ENCODE assay signal across 9 cellular contexts in genomic region chr2:13056259-13056843, GRCh38.
A peak's percentile ranks its signal among the peaks of the same experiment; 100 is the strongest.
DNase-seq lines count a peak whose midpoint lies in the region; ATAC-seq and TF ChIP-seq lines count a peak whose summit lies in the region.
"Had no signal": no experiment of that assay in that cellular context is flagged by ENCODE, and none has a peak within 500 bp of the region (broad histone marks: within the 10 kb centered on the region; RNA-seq: fewer than 3 reads in every experiment).

No MANE protein-coding gene starts in this region.

- H4K5ac ChIP-seq in mesendoderm (ENCODE audit: low read length) = no peak overlapping the region

- no peak overlapping the region for H4K8ac ChIP-seq in mesendoderm (ENCODE audit: low read depth, low read length)

- H3K9me2 ChIP-seq in MM.1S (replicated peaks; ENCODE audit: insufficient read depth, low read length) = no peaks in the 10 kb centered on the region

- no peak overlapping the region for H3K18ac ChIP-seq in mesendoderm (ENCODE audit: low read length)

- ATAC-seq in DND-41 (ENCODE audit: insufficient read depth, low read depth) = 0 out of 3 replicates have a peak, but pooled peaks have one; percentile 22
- ATAC-seq in HG02870 (IDR thresholded peaks at IDR 0.05; ENCODE audit: unreplicated experiment) = no peak

- H3K23ac ChIP-seq in mesendoderm (ENCODE audit: low read length) = no peak overlapping the region

- no peak overlapping the region for H2BK15ac ChIP-seq in mesendoderm (replicated peaks; ENCODE audit: low read depth)

- no peak overlapping the region for H3K4ac ChIP-seq in mesendoderm (ENCODE audit: low read depth, low read length)

- H3K9me3 ChIP-seq in DND-41 (ENCODE audit: insufficient read depth, low read length, severe bottlenecking) = no peaks in the 10 kb centered on the region
- H3K9me3 ChIP-seq in MM.1S (replicated peaks; ENCODE audit: insufficient read depth, low read length) = no peaks in the 10 kb centered on the region

- no peak for DNase-seq in DND-41
- peak; percentile 24 for DNase-seq in MM.1S
- peak; percentile 41 for DNase-seq in astrocyte of the hippocampus (ENCODE audit: low read depth, low spot score)
- DNase-seq in mesendoderm = peak; percentile 11
- DNase-seq in NCI-H187 treated with DMSO at 0.1 percent for 48 hours (lab: John Stamatoyannopoulos, UW) = no peak
- DNase-seq in posterior cingulate gyrus = no peak
- no peak for DNase-seq in activated T-cell treated with anti-CD3 and anti-CD28 coated beads, Interleukin-2, amount 50 U/mL, for 48 hours
- DNase-seq: stimulated activated CD4-positive, alpha-beta T cell treated with anti-CD3 and anti-CD28 coated beads, Interleukin-15, amount 100 ng/mL, for 24 hours had no signal

- H2AFZ ChIP-seq in DND-41 (ENCODE audit: low read depth, low read length) = no peak overlapping the region
- H2AFZ ChIP-seq in MM.1S (ENCODE audit: low read length) = no peak overlapping the region

- H2BK5ac ChIP-seq in mesendoderm (ENCODE audit: low read length) = no peak overlapping the region

- no CpG with 5 or more reads among the region's 3 CpGs for WGBS in mesendoderm (ENCODE audit: extremely low coverage, insufficient coverage, low lambda C conversion rate)

- intact Hi-C loops in posterior cingulate gyrus (cut with DNase I) = no loop called here

- H2AK5ac ChIP-seq in mesendoderm (ENCODE audit: low read length) = no peak overlapping the region

- H3K79me2 ChIP-seq in DND-41 (ENCODE audit: insufficient read depth, low read length) = no peaks in the 10 kb centered on the region
- no peaks in the 10 kb centered on the region for H3K79me2 ChIP-seq in MM.1S (ENCODE audit: low read length)
- H3K79me2 ChIP-seq in mesendoderm (ENCODE audit: control insufficient read depth, insufficient read depth, low read length) = no peaks in the 10 kb centered on the region

- H3K36me3 ChIP-seq in DND-41 (ENCODE audit: insufficient read depth, low read length) (no peaks in the 10 kb centered on the region), MM.1S (replicated peaks; ENCODE audit: insufficient read depth, low read length) (no peaks in the 10 kb centered on the region), mesendoderm (ENCODE audit: control insufficient read depth, insufficient read depth, low read length) (no peaks in the 10 kb centered on the region)

- H3K79me1 ChIP-seq in mesendoderm (ENCODE audit: low read length) = no peaks in the 10 kb centered on the region

- peak; percentile 58 for TF ChIP-seq CTCF in DND-41 (IDR thresholded peaks at IDR 0.05; ENCODE audit: borderline replicate concordance, extremely low read depth, low read length, poor library complexity, severe bottlenecking)
- TF ChIP-seq CTCF in MM.1S (IDR thresholded peaks at IDR 0.05; ENCODE audit: low read length) = peak; percentile 51

- H3F3A ChIP-seq in MM.1S (ENCODE audit: insufficient read depth, low read length) = no peaks in the 10 kb centered on the region

- H3K4me2 ChIP-seq in DND-41 (ENCODE audit: insufficient read depth, low read length) = no peak overlapping the region
- H3K4me2 ChIP-seq in MM.1S (ENCODE audit: low read depth, low read length) = no peak overlapping the region
- no peak overlapping the region for H3K4me2 ChIP-seq in mesendoderm (ENCODE audit: low read length)

- H4K20me1 ChIP-seq in DND-41 (ENCODE audit: insufficient read depth, low read length) = no peaks in the 10 kb centered on the region
- H4K20me1 ChIP-seq in MM.1S (ENCODE audit: insufficient read depth, low read length) = no peaks in the 10 kb centered on the region

- H2BK120ac ChIP-seq in mesendoderm (ENCODE audit: low read depth, low read length) = no peak overlapping the region

- H3K27me3 ChIP-seq in DND-41 (ENCODE audit: insufficient read depth, low read length, poor library complexity) = no peaks in the 10 kb centered on the region
- no peaks in the 10 kb centered on the region for H3K27me3 ChIP-seq in MM.1S (replicated peaks; ENCODE audit: insufficient read depth, low read length)
- no peaks in the 10 kb centered on the region for H3K27me3 ChIP-seq in mesendoderm (ENCODE audit: insufficient read depth, low read length, poor library complexity)

- H3K4me3 ChIP-seq in DND-41 (ENCODE audit: low read depth in 1 of 2, low read length in 2 of 2) = no peak overlapping the region
- H3K4me3 ChIP-seq in MM.1S (ENCODE audit: low read length) = no peak overlapping the region
- H3K4me3 ChIP-seq in mesendoderm (ENCODE audit: low read length) = no peak overlapping the region

- no peak overlapping the region for H3K9ac ChIP-seq in DND-41 (ENCODE audit: low read depth, low read length)
- no peak overlapping the region for H3K9ac ChIP-seq in MM.1S (ENCODE audit: low read length)
- H3K9ac ChIP-seq in mesendoderm (ENCODE audit: low read length) = no peak overlapping the region

- no peak overlapping the region for H3K27ac ChIP-seq in DND-41 (ENCODE audit: low read length)
- H3K27ac ChIP-seq in MM.1S (ENCODE audit: low read length) = no peak overlapping the region
- H3K27ac ChIP-seq in mesendoderm (ENCODE audit: low read depth, low read length) = no peak overlapping the region

- H3K56ac ChIP-seq in mesendoderm (ENCODE audit: low read length) = no peak overlapping the region

- no peaks in the 10 kb centered on the region for H3K4me1 ChIP-seq in DND-41 (ENCODE audit: insufficient read depth, low read length)
- no peaks in the 10 kb centered on the region for H3K4me1 ChIP-seq in MM.1S (ENCODE audit: low read length)
- no peaks in the 10 kb centered on the region for H3K4me1 ChIP-seq in mesendoderm (ENCODE audit: control insufficient read depth, low read depth, low read length)

Comparison
In these comparisons a context has a peak if more than half of its experiments do, and no peak if none do; other contexts are left out.
1. DNase-seq: peak in MM.1S (single experiment), astrocyte of the hippocampus (single experiment) and mesendoderm (single experiment); none in DND-41 (single experiment), NCI-H187 treated with DMSO at 0.1 percent for 48 hours (single experiment), posterior cingulate gyrus (0 of 10) and activated T-cell treated with anti-CD3 and anti-CD28 coated beads, Interleukin-2, amount 50 U/mL, for 48 hours (0 of 2).